2 cellular contexts compared by ENCODE assay signal in the genomic region with DNA sequence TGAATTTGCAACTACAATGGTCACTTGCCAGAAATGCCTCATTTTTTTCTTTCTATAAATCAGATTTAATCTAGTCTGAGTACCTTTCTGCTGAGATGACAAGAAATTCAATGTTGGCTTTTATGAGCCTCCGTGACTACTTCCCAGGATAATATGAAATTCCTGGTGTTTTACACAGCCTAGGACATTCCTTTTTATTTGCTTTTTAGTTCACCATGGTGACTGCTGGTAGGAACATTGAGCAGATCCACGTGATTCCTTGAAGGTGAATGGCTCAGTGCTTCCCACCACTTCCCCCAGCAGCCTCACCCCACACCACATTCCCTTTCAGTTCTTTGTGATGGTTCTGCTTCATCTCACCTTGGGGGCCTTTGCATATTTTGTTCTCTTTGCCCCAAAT.
TF ChIP-seq lines count a peak whose summit lies in the region.

No MANE protein-coding gene starts in this region.

TF ChIP-seq in H1, 55 proteins besides CTCF, POLR2A, EP300 and RAD21:
- TF ChIP-seq EZH2 (IDR thresholded peaks at IDR 0.05; ENCODE audit: low read depth, low read length, severe bottlenecking): no peak
- 0 out of 2 replicates have a peak, but pooled peaks have one; percentile 28 for TF ChIP-seq MAX (IDR thresholded peaks at IDR 0.05)
- peak; percentile 61 for TF ChIP-seq E2F6 (IDR thresholded peaks at IDR 0.05)
- no peak for TF ChIP-seq SP2 (IDR thresholded peaks at IDR 0.05; ENCODE audit: low read length)

TF ChIP-seq in neural cell, 6 proteins besides CTCF, POLR2A, EP300 and RAD21:
- peak; percentile 50 for TF ChIP-seq REST (IDR thresholded peaks at IDR 0.05; ENCODE audit: borderline replicate concordance)
- TF ChIP-seq POLR2AphosphoS5 (IDR thresholded peaks at IDR 0.05): no peak
TF ChIP-seq in neural cell: peak in this region for 1.
